In genomic region chr18:500230-500555, GRCh38 we compare ENCODE assay signal across 11 cellular contexts. TPM values are rescaled to one million over a fixed set of nuclear protein-coding genes. Genes with fewer than 3 reads are reported as not detected.
A peak's percentile ranks its signal among the peaks of the same experiment; 100 is the strongest.
DNase-seq lines count a peak whose midpoint lies in the region; ATAC-seq and TF ChIP-seq lines count a peak whose summit lies in the region.
"Had no signal": no experiment of that assay in that cellular context is flagged by ENCODE, and none has a peak within 500 bp of the region (broad histone marks: within the 10 kb centered on the region; RNA-seq: fewer than 3 reads in every experiment).

No MANE protein-coding gene starts in this region.

- H3K9me3 ChIP-seq in esophagus muscularis mucosa (no peaks in the 10 kb centered on the region), vagina (no peaks in the 10 kb centered on the region)
- H3K9me3 ChIP-seq: mucosa of descending colon had no signal

- 0% methylated on average over 4 of the region's 40 CpGs for WGBS in esophagus muscularis mucosa

- no peaks in the 10 kb centered on the region for H3K36me3 Mint-ChIP-seq in activated naive CD8-positive, alpha-beta T cell treated with anti-CD3 and anti-CD28 coated beads, Interleukin-2, amount 50 U/mL, for 24 hours (ENCODE audit: low read depth)
- no peaks in the 10 kb centered on the region for H3K36me3 Mint-ChIP-seq in activated naive CD8-positive, alpha-beta T cell treated with anti-CD3 and anti-CD28 coated beads for 36 hours
- H3K36me3 Mint-ChIP-seq: activated naive CD8-positive, alpha-beta T cell treated with anti-CD3 and anti-CD28 coated beads, Interleukin-2, amount 10 ng/mL, durations not matched to agents 7 days and 5 days had no signal

- H3K27ac Mint-ChIP-seq in activated naive CD8-positive, alpha-beta T cell treated with anti-CD3 and anti-CD28 coated beads, Interleukin-2, amount 50 U/mL, for 24 hours: no peak overlapping the region
- no peak overlapping the region for H3K27ac Mint-ChIP-seq in activated naive CD8-positive, alpha-beta T cell treated with anti-CD3 and anti-CD28 coated beads for 36 hours
- H3K27ac Mint-ChIP-seq: activated naive CD8-positive, alpha-beta T cell treated with anti-CD3 and anti-CD28 coated beads, Interleukin-2, amount 10 ng/mL, durations not matched to agents 7 days and 5 days had no signal

- ATAC-seq in activated naive CD8-positive, alpha-beta T cell treated with anti-CD3 and anti-CD28 coated beads, Interleukin-2, amount 50 U/mL, for 24 hours: no peak
- no peak for ATAC-seq in GM18502 (IDR thresholded peaks at IDR 0.05; ENCODE audit: poor library complexity, unreplicated experiment)

- H3K27me3 Mint-ChIP-seq in activated naive CD8-positive, alpha-beta T cell treated with anti-CD3 and anti-CD28 coated beads, Interleukin-2, amount 50 U/mL, for 24 hours: peaks cover 49% of the 10 kb centered on the region
- H3K27me3 Mint-ChIP-seq in activated naive CD8-positive, alpha-beta T cell treated with anti-CD3 and anti-CD28 coated beads for 36 hours: peaks cover 66% of the 10 kb centered on the region

- no peak for DNase-seq in activated naive CD8-positive, alpha-beta T cell treated with anti-CD3 and anti-CD28 coated beads, Interleukin-2, amount 50 U/mL, for 24 hours
- no peak for DNase-seq in activated naive CD8-positive, alpha-beta T cell treated with anti-CD3 and anti-CD28 coated beads for 36 hours
- DNase-seq in esophagus muscularis mucosa (ENCODE audit: extremely low spot score) (no peak), myocyte (ENCODE audit: low read depth) (peak; percentile 31), vagina (ENCODE audit: extremely low spot score in 2 of 2) (no peak), COLO668 (lab: John Stamatoyannopoulos, UW; ENCODE audit: unreplicated experiment) (no peak), SK-N-DZ (ENCODE audit: low spot score) (no peak)
- DNase-seq: activated naive CD8-positive, alpha-beta T cell treated with anti-CD3 and anti-CD28 coated beads, Interleukin-2, amount 10 ng/mL, durations not matched to agents 7 days and 5 days; Calu3 had no signal

- TF ChIP-seq EP300 in esophagus muscularis mucosa (IDR thresholded peaks at IDR 0.05): no peak

- no peak for TF ChIP-seq POLR2A in esophagus muscularis mucosa (IDR thresholded peaks at IDR 0.05; ENCODE audit: low read depth)
- TF ChIP-seq POLR2A in vagina (IDR thresholded peaks at IDR 0.05): no peak

- H3K4me3 Mint-ChIP-seq in activated naive CD8-positive, alpha-beta T cell treated with anti-CD3 and anti-CD28 coated beads, Interleukin-2, amount 50 U/mL, for 24 hours: peak overlapping the region; percentile 48
- no peak overlapping the region for H3K4me3 Mint-ChIP-seq in activated naive CD8-positive, alpha-beta T cell treated with anti-CD3 and anti-CD28 coated beads for 36 hours

- H3K36me3 ChIP-seq in esophagus muscularis mucosa (no peaks in the 10 kb centered on the region), vagina (no peaks in the 10 kb centered on the region)

- H3K4me1 ChIP-seq in esophagus muscularis mucosa (peaks cover 4 to 51% (median 49%) of the 10 kb centered on the region in 4 donors), vagina (peaks cover 19% of the 10 kb centered on the region)

- intact Hi-C loops in esophagus muscularis mucosa (cut with DNase I): no loop called here
- intact Hi-C loops in vagina (cut with DNase I): no loop called here

- TF ChIP-seq CTCF in esophagus muscularis mucosa (IDR thresholded peaks at IDR 0.05): peak in 2 of 3 experiments; percentile 11 to 30
- no peak for TF ChIP-seq CTCF in vagina (IDR thresholded peaks at IDR 0.05)

- peak overlapping the region; percentile 71 to 81 (median 76) for H3K27ac ChIP-seq in esophagus muscularis mucosa (replicated peaks in 1 of 4)
- peak overlapping the region; percentile 44 for H3K27ac ChIP-seq in vagina

- peak overlapping the region; percentile 65 to 77 (median 72) for H3K4me3 ChIP-seq in esophagus muscularis mucosa
- peak overlapping the region; percentile 51 to 57 for H3K4me3 ChIP-seq in vagina
- H3K4me3 ChIP-seq: mucosa of descending colon had no signal

- H3K9me3 Mint-ChIP-seq in activated naive CD8-positive, alpha-beta T cell treated with anti-CD3 and anti-CD28 coated beads, Interleukin-2, amount 50 U/mL, for 24 hours: no peaks in the 10 kb centered on the region
- no peaks in the 10 kb centered on the region for H3K9me3 Mint-ChIP-seq in activated naive CD8-positive, alpha-beta T cell treated with anti-CD3 and anti-CD28 coated beads for 36 hours
- H3K9me3 Mint-ChIP-seq: activated naive CD8-positive, alpha-beta T cell treated with anti-CD3 and anti-CD28 coated beads, Interleukin-2, amount 10 ng/mL, durations not matched to agents 7 days and 5 days had no signal

- H3K27me3 ChIP-seq in esophagus muscularis mucosa: peaks cover 0 to 18% (median 0%) of the 10 kb centered on the region in 4 donors
- H3K27me3 ChIP-seq in vagina: no peaks in the 10 kb centered on the region

- H3K4me1 Mint-ChIP-seq in activated naive CD8-positive, alpha-beta T cell treated with anti-CD3 and anti-CD28 coated beads, Interleukin-2, amount 50 U/mL, for 24 hours: peaks cover 5% of the 10 kb centered on the region
- H3K4me1 Mint-ChIP-seq in activated naive CD8-positive, alpha-beta T cell treated with anti-CD3 and anti-CD28 coated beads for 36 hours: peaks cover 3% of the 10 kb centered on the region
- H3K4me1 Mint-ChIP-seq: activated naive CD8-positive, alpha-beta T cell treated with anti-CD3 and anti-CD28 coated beads, Interleukin-2, amount 10 ng/mL, durations not matched to agents 7 days and 5 days had no signal

RNA-seq across cellular contexts. Expression of gene COLEC12, which starts 0.3 kb away (rescaled TPM):
- not detected for total RNA-seq in activated naive CD8-positive, alpha-beta T cell treated with anti-CD3 and anti-CD28 coated beads for 36 hours
- 10 to 100 TPM; 17.9 to 36.4 (median 23.5) TPM for total RNA-seq in esophagus muscularis mucosa
- total RNA-seq in myocyte: 1.5 and 2.7 TPM in 2 replicates
- 0.09 TPM for polyA plus RNA-seq in myocyte (2012)
- total RNA-seq in vagina: 18.9 TPM
- 12.1 and 13.5 TPM in 2 replicates for polyA plus RNA-seq in SK-N-DZ (2014; cell fraction: cytosol; rRNA removed)
- polyA plus RNA-seq in SK-N-DZ (2014; cell fraction: nucleus; rRNA removed): 4.6 and 5.3 TPM in 2 replicates
- total RNA-seq: Calu3 had no signal

Comparison
In these comparisons a context has a peak if more than half of its experiments do, and no peak if none do; other contexts are left out.
1. CTCF ChIP-seq: peak in esophagus muscularis mucosa (2 of 3); none in vagina (0 of 3).